ENCODE assay signal across 7 cellular contexts in the genomic region with DNA sequence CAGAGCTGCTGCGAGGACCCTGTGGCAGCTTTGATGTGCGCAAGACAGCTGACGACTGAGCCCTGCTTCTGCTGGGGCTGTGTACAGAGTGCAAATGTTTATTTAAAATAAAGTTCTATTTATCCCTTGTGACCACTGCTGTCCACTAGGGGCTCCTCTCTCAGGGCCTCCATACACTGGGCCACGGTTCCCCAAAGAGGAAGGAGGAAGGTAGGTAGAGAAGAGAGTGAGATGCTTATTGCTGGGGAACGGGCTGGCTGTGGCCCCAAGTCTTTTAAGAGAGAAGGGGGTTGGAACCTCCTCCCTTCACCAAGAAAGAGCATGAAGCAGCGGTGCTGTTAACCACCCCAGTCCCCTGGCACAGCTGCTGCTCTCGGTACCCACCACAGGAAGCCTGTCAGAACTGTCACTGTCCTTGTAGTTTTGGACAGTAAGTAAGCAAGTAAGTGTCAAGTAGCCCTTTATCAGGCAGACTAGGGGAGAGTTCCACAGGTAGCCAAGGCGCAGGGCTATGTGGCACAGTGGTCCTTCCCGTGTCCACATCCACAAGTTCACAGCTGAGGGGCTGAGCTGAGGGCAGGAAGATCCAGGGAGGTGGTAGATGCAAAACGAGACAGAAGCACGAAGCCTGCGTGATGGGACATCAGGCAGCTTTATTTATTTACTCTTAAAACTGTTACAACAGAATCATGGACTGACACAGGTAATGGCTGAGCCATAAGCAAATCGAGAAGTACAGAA. TPM values are rescaled to one million over a fixed set of nuclear protein-coding genes. Genes with fewer than 3 reads are reported as not detected.
DNase-seq lines count a peak whose midpoint lies in the region; ATAC-seq, FAIRE-seq and TF ChIP-seq lines count a peak whose summit lies in the region.

No MANE protein-coding gene starts in this region.

- H3K27ac ChIP-seq in H1 (ENCODE audit: low read depth, low read length) (no peak overlapping the region), pancreas (no peak overlapping the region)

- no peak overlapping the region; the same call in 1 of the 2 replicates for H4K8ac ChIP-seq in H1 (ENCODE audit: extremely low read depth, insufficient read depth, low read length)

- no peaks in the 10 kb centered on the region for H3K27me3 ChIP-seq in H1 (replicated peaks in 1 of 4; ENCODE audit: control insufficient read depth in 3 of 4, extremely low read depth in 1 of 4, insufficient read depth in 3 of 4, low read length in 3 of 4)
- no peaks in the 10 kb centered on the region for H3K27me3 ChIP-seq in pancreas

- H3K4me2 ChIP-seq in H1 (ENCODE audit: insufficient read depth in 1 of 2, low read depth in 2 of 2, low read length in 2 of 2) = no peak overlapping the region

- CTCF ChIA-PET in H1 (lab: Charles Lee; ENCODE audit: partially characterized antibody) = interaction anchor here (0.6 to 4.2 kb wide), 23 partner anchors 11 to 427 kb away, joined by 3 to 59 read pairs (median 5); no protein-coding TSS in a partner anchor

- H3K14ac ChIP-seq in H1 (ENCODE audit: insufficient read length) = no peak overlapping the region

- no peaks in the 10 kb centered on the region for H3K9me3 ChIP-seq in H1 (ENCODE audit: insufficient read depth in 2 of 2, low read depth in 1 of 2, low read length in 1 of 2)
- no peaks in the 10 kb centered on the region for H3K9me3 ChIP-seq in pancreas

- WGBS in H1 (ENCODE audit: extremely low coverage in 1 of 2, insufficient coverage in 1 of 2, insufficient read length in 1 of 2, insufficient replicate concordance in 2 of 2, low coverage in 1 of 2, low lambda C conversion rate in 2 of 2, missing lambda C conversion rate in 1 of 2), 2 experiments = 93% methylated on average over 12 of the region's 13 CpGs; no CpG with 5 or more reads in 1 of the 2 experiments
- WGBS in pancreas, 2 donors = 72 to 73% methylated on average over 13 of the region's 13 CpGs

- peak; percentile 39 to 46; a peak in 3 of 4 replicates for TF ChIP-seq RAD21 in H1 (IDR thresholded peaks at IDR 0.05 in 1 of 2, conservative IDR thresholded peaks at IDR 0.05 in 1 of 2; ENCODE audit: low read depth in 2 of 2, low read length in 2 of 2)

- TF ChIP-seq CTCF in H1 (IDR thresholded peaks at IDR 0.05; ENCODE audit: control extremely low read depth in 1 of 3, insufficient read depth in 1 of 3, low read depth in 1 of 3, low read length in 3 of 3) (peak in 2 of 3 experiments; percentile 32 to 53; a peak in 3 of 4 replicates), pancreas (IDR thresholded peaks at IDR 0.05) (peak in 1 of 4 donors; percentile 17)

- no peak overlapping the region for H3K9ac ChIP-seq in H1 (replicated peaks in 1 of 4; ENCODE audit: extremely low read depth in 1 of 4, low read depth in 3 of 4, low read length in 3 of 4)

- peaks cover 18 to 36% of the 10 kb centered on the region in 2 experiments for H4K20me1 ChIP-seq in H1 (replicated peaks in 1 of 2; ENCODE audit: control insufficient read depth in 1 of 2, insufficient read depth in 2 of 2, low read length in 2 of 2)

- H4K5ac ChIP-seq in H1 (ENCODE audit: insufficient read length, low read depth, low read length) = no peak overlapping the region

- no peak overlapping the region for H3K4ac ChIP-seq in H1 (replicated peaks; ENCODE audit: insufficient read length, low read depth, low read length)

- H3K56ac ChIP-seq in H1 (replicated peaks; ENCODE audit: insufficient read length, low read depth, low read length) = no peak overlapping the region

- H3K23me2 ChIP-seq in H1 (ENCODE audit: low read depth, low read length) = no peaks in the 10 kb centered on the region

- H2AK5ac ChIP-seq in H1 (ENCODE audit: low read depth, low read length) = no peak overlapping the region

- no peak overlapping the region for H2BK15ac ChIP-seq in H1 (ENCODE audit: low read length)

- H2BK12ac ChIP-seq in H1 (ENCODE audit: low read depth, low read length) = no peak overlapping the region

- H3K79me2 ChIP-seq in H1 (ENCODE audit: control insufficient read depth in 1 of 2, insufficient read depth in 2 of 2, low read length in 2 of 2) = no peaks in the 10 kb centered on the region

- H2BK5ac ChIP-seq in H1 (ENCODE audit: low read depth, low read length) = no peak overlapping the region; the same call in 1 of the 2 replicates

- FAIRE-seq in G401.6 (lab: Jason Lieb, UNC) = peak; percentile 85
- FAIRE-seq in H1 (lab: Jason Lieb, UNC) = no peak
- FAIRE-seq in pancreas (lab: Jason Lieb, UNC) = no peak

- DNase-seq in NCI-H460 (ENCODE audit: extremely low read depth, low read depth) (peak; percentile 27), H1 (ENCODE audit: low read depth in 1 of 2, low spot score in 2 of 2) (peak in 1 of 2 experiments; percentile 52), pancreas (no peak), NCI-H187 (lab: John Stamatoyannopoulos, UW) (no peak)
- no peak for DNase-seq in stimulated activated CD8-positive, alpha-beta memory T cell treated with anti-CD3 and anti-CD28 coated beads, Interleukin-4, amount 100 ng/mL, for 48 hours

- no peak overlapping the region for H2AFZ ChIP-seq in H1 (ENCODE audit: low read length)

- no peak overlapping the region for H2BK20ac ChIP-seq in H1 (ENCODE audit: low read length)

- peaks cover 40 to 74% (median 66%) of the 10 kb centered on the region in 4 experiments for H3K36me3 ChIP-seq in H1 (ENCODE audit: control insufficient read depth in 2 of 4, insufficient read depth in 4 of 4, low read length in 3 of 4)
- peaks cover 0 to 37% (median 27%) of the 10 kb centered on the region in 3 donors for H3K36me3 ChIP-seq in pancreas

- ATAC-seq in pancreas = peak; percentile 15 to 50 (median 46)
- no peak for ATAC-seq in GM19397 (IDR thresholded peaks at IDR 0.05; ENCODE audit: unreplicated experiment)

- TF ChIP-seq EP300 in H1 (IDR thresholded peaks at IDR 0.05; ENCODE audit: borderline replicate concordance in 1 of 2, low read depth in 2 of 2, low read length in 2 of 2) = no peak

- H4K91ac ChIP-seq in H1 (replicated peaks; ENCODE audit: insufficient read length, low read length) = no peak overlapping the region

- no peak overlapping the region for H2BK120ac ChIP-seq in H1 (replicated peaks; ENCODE audit: low read depth, low read length)

- peaks cover 5% of the 10 kb centered on the region for H3K79me1 ChIP-seq in H1 (ENCODE audit: low read depth, low read length)

- intact Hi-C loops in pancreas (cut with DNase I) = loop anchor here in 1 of 3 donors (10.0 kb wide), 1 partner anchor 145 kb away; no protein-coding TSS in a partner anchor

- H3K18ac ChIP-seq in H1 (ENCODE audit: extremely low read depth, low read length) = no peak overlapping the region

- POLR2A ChIA-PET in H1 (lab: Charles Lee; ENCODE audit: partially characterized antibody) = interaction anchor here (0.8 to 4.1 kb wide), 16 partner anchors 9 to 338 kb away, joined by 3 to 31 read pairs (median 4); a partner anchor contains a TSS

- no peak overlapping the region for H3K23ac ChIP-seq in H1 (ENCODE audit: insufficient read length)

- H3K4me1 ChIP-seq in H1 (replicated peaks in 1 of 4; ENCODE audit: control insufficient read depth in 3 of 4, insufficient read depth in 4 of 4, low read length in 3 of 4) = no peaks in the 10 kb centered on the region
- H3K4me1 ChIP-seq in pancreas = no peaks in the 10 kb centered on the region

- TF ChIP-seq POLR2A in H1 (IDR thresholded peaks at IDR 0.05; ENCODE audit: control extremely low read depth in 1 of 2, low read depth in 2 of 2, low read length in 2 of 2) = no peak

- no peak overlapping the region for H3K4me3 ChIP-seq in H1 (ENCODE audit: extremely low read depth in 1 of 4, insufficient read depth in 2 of 4, low read depth in 3 of 4, low read length in 4 of 4)
- H3K4me3 ChIP-seq in pancreas = no peak overlapping the region

TF ChIP-seq in H1, 55 proteins besides CTCF, POLR2A, EP300 and RAD21 (continues in another document):
- TF ChIP-seq ASH2L (IDR thresholded peaks at IDR 0.05; ENCODE audit: low read length) (no peak), TBP (IDR thresholded peaks at IDR 0.05; ENCODE audit: low read depth, low read length) (no peak), SIX5 (IDR thresholded peaks at IDR 0.05; ENCODE audit: low read depth, low read length) (no peak), SUZ12 (IDR thresholded peaks at IDR 0.05; ENCODE audit: low read length) (no peak), SIN3A (conservative IDR thresholded peaks at IDR 0.05 in 1 of 2, IDR thresholded peaks at IDR 0.05 in 1 of 2; ENCODE audit: low read depth in 1 of 2, low read length in 2 of 2) (no peak), SP1 (IDR thresholded peaks at IDR 0.05; ENCODE audit: low read depth, low read length) (no peak), SP2 (IDR thresholded peaks at IDR 0.05; ENCODE audit: low read length) (no peak), TEAD4 (IDR thresholded peaks at IDR 0.05; ENCODE audit: low read depth, low read length) (no peak), CHD1 (IDR thresholded peaks at IDR 0.05; ENCODE audit: low read depth, low read length) (no peak), RXRA (IDR thresholded peaks at IDR 0.05; ENCODE audit: insufficient read depth, low read depth, low read length) (no peak), GTF2F1 (IDR thresholded peaks at IDR 0.05; ENCODE audit: borderline replicate concordance, low read depth, low read length) (no peak)
- TF ChIP-seq, protein P1, sequence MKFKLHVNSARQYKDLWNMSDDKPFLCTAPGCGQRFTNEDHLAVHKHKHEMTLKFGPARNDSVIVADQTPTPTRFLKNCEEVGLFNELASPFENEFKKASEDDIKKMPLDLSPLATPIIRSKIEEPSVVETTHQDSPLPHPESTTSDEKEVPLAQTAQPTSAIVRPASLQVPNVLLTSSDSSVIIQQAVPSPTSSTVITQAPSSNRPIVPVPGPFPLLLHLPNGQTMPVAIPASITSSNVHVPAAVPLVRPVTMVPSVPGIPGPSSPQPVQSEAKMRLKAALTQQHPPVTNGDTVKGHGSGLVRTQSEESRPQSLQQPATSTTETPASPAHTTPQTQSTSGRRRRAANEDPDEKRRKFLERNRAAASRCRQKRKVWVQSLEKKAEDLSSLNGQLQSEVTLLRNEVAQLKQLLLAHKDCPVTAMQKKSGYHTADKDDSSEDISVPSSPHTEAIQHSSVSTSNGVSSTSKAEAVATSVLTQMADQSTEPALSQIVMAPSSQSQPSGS (IDR thresholded peaks at IDR 0.05; ENCODE audit: low read length) = peak; percentile 61; the same call in 1 of the 2 replicates

RNA-seq across cellular contexts. Expression of a gene that starts 47.3 kb away (rescaled TPM):
- total RNA-seq in NCI-H460 (2014; rRNA removed; shearing (Covaris generic)) = 69.4 and 71.7 TPM in 2 replicates
- polyA plus RNA-seq in NCI-H460 (2014; cell fraction: nucleus; rRNA removed) = 153 and 171 TPM in 2 replicates
- 97.7 and 97.9 TPM in 2 replicates for total RNA-seq in H1 (2021; fragmentation: NEBNext Ultra II Directional; extraction: Animal tissue kit (Norgen Biotek cat#: 25700))
- polyA plus RNA-seq in H1 (2011; rRNA removed) (82.4 and 112 TPM in 2 replicates), pancreas (10 to 100 TPM; 39.6 to 53.8 TPM)
- polyA plus RNA-seq in H1 (2011; cell fraction: cytosol; rRNA removed) = 89.8 TPM
- polyA plus RNA-seq in H1 (2011; cell fraction: nucleus; rRNA removed) = 260 TPM
- polyA plus RNA-seq in H1 (2012, experiment 1 of 2) = 52.1 to 83.2 TPM (median 77.3 TPM) in 4 replicates
- polyA plus RNA-seq in H1 (2012, experiment 2 of 2) = 71.1 TPM
- 62.8 TPM for polyA plus RNA-seq in H1 (2013, experiment 1 of 2)
- 56.5 TPM for polyA plus RNA-seq in H1 (2013, experiment 2 of 2)
- 100 and 115 TPM in 2 replicates for polyA minus RNA-seq in H1 (2011; rRNA and poly(A)+ RNA removed)
- polyA minus RNA-seq in H1 (2011; cell fraction: cytosol; rRNA and poly(A)+ RNA removed) = 65.0 TPM
- 108 TPM for polyA minus RNA-seq in H1 (2011; cell fraction: nucleus; rRNA and poly(A)+ RNA removed)
- total RNA-seq in pancreas = 10 to 100 TPM; 19.7 to 33.0 (median 23.1) TPM
